8 cellular contexts compared by ENCODE assay signal in the genomic region with DNA sequence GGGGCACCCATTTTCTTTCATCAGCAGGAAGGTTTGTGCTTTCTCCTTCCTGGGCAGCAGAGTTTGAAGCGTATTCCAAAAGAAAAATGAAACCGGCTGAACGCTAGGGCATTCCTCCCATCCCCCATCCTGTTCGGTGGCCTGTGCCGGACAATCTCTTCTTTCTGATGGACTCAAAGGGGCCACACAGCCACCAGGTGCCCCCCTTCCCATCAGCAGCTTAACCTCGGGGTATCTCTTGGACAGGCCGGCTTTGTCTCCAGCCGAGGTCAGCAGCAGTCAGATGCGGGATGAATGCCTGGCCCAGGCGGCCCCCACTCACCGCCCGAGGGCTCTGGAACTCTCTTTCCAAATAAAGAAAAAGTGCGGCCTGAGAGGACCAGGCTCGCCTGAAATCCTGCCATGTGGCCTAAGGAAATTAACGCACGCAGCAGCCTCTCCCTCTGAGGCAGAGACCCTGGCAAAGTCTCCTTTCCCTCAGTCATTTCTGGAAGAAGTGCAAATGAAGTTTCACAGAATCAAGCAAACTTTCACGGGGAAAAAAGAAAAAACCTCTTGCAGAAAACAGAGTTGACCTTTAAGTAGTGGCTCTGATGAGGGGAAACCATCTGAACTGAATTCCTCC.
DNase-seq lines count a peak whose midpoint lies in the region; TF ChIP-seq lines count a peak whose summit lies in the region.

No MANE protein-coding gene starts in this region.

- CTCF ChIA-PET in A673 (lab: Charles Lee) = interaction anchor here (0.7 kb wide), 1 partner anchor 221 kb away, joined by 3 read pairs; no protein-coding TSS in a partner anchor

- peaks cover 0 to 2% (median 0%) of the 10 kb centered on the region in 3 donors for H3K36me3 Mint-ChIP-seq in immature natural killer cell

- no peak for DNase-seq in A673 (ENCODE audit: low spot score)
- DNase-seq in HK-2 (ENCODE audit: unreplicated experiment) = peak; percentile 39
- no peak for DNase-seq in immature natural killer cell
- DNase-seq in smooth muscle cell (lab: John Stamatoyannopoulos, UW; ENCODE audit: unreplicated experiment) = no peak
- DNase-seq in stimulated activated CD8-positive, alpha-beta memory T cell treated with anti-CD3 and anti-CD28 coated beads, Interleukin-4, amount 100 ng/mL, for 48 hours = no peak
- DNase-seq in NCI-H2171 treated with DMSO at 0.1 percent for 48 hours (lab: John Stamatoyannopoulos, UW) = no peak
- no peak for DNase-seq in NCI-H69 (lab: John Stamatoyannopoulos, UW)

- H3K27ac Mint-ChIP-seq in immature natural killer cell = peak overlapping the region; percentile 93 to 98 (median 97)

- no peak overlapping the region for H2AFZ ChIP-seq in smooth muscle cell (ENCODE audit: low read depth)

- H3K27me3 ChIP-seq in A673 (replicated peaks; ENCODE audit: insufficient read depth, low read depth, low read length, poor library complexity) = no peaks in the 10 kb centered on the region
- no peaks in the 10 kb centered on the region for H3K27me3 ChIP-seq in smooth muscle cell (ENCODE audit: low read depth)

- POLR2A ChIA-PET in A673 (lab: Charles Lee; ENCODE audit: low non-redundant PET) = no interaction called here

- peaks cover 76 to 85% of the 10 kb centered on the region in 2 donors for H3K4me1 Mint-ChIP-seq in immature natural killer cell

- no peaks in the 10 kb centered on the region for H3K36me3 ChIP-seq in A673 (ENCODE audit: insufficient read depth, low read length, poor library complexity, severe bottlenecking)
- H3K36me3 ChIP-seq in smooth muscle cell (ENCODE audit: low read depth) = no peaks in the 10 kb centered on the region

- TF ChIP-seq CTCF in A673 (conservative IDR thresholded peaks at IDR 0.05; ENCODE audit: low read depth, low read length) (no peak), smooth muscle cell (IDR thresholded peaks at IDR 0.05; ENCODE audit: borderline replicate concordance, insufficient read depth, poor library complexity, severe bottlenecking) (no peak)

- intact Hi-C loops in A673 (cut with micrococcal nuclease; ENCODE audit: unreplicated experiment) = loop anchor here (10.0 kb wide), 1 partner anchor 50 kb away; no protein-coding TSS in a partner anchor

- H3K27me3 Mint-ChIP-seq in immature natural killer cell (ENCODE audit: low read depth in 3 of 3) = peaks cover 56 to 73% (median 59%) of the 10 kb centered on the region in 3 donors

- peaks cover 0 to 5% (median 0%) of the 10 kb centered on the region in 6 donors for H3K9me3 Mint-ChIP-seq in immature natural killer cell

- peaks cover 20% of the 10 kb centered on the region for H3F3A ChIP-seq in smooth muscle cell (ENCODE audit: low read depth)

- peak overlapping the region; percentile 82 for H3K27ac ChIP-seq in A673 (ENCODE audit: low read depth, low read length, poor library complexity, severe bottlenecking)
- H3K27ac ChIP-seq in angular gyrus (ENCODE audit: low read depth, low read length) = peak overlapping the region; percentile 97
- peak overlapping the region; percentile 97 for H3K27ac ChIP-seq in smooth muscle cell (ENCODE audit: low read depth)

- H3K4me2 ChIP-seq in smooth muscle cell = peak overlapping the region; percentile 81

- H3K4me3 ChIP-seq in A673 (ENCODE audit: low read depth, low read length, poor library complexity, severe bottlenecking) (no peak overlapping the region), smooth muscle cell (peak overlapping the region; percentile 38)

- H3K79me2 ChIP-seq in smooth muscle cell (ENCODE audit: low read depth) = peaks cover 60% of the 10 kb centered on the region

- H3K9ac ChIP-seq in smooth muscle cell (ENCODE audit: low read depth) = peak overlapping the region; percentile 76

- WGBS in smooth muscle cell (ENCODE audit: low lambda C conversion rate) = 3% methylated on average over 17 of the region's 17 CpGs

- H4K20me1 ChIP-seq in smooth muscle cell (ENCODE audit: low read depth) = peaks cover 22% of the 10 kb centered on the region

- TSS peak; percentile 89 for BruUV-seq in A673 (replicated peaks; lab: Mats Ljungman, UMichigan)

- H3K9me3 ChIP-seq in A673 (ENCODE audit: low read depth, low read length, poor library complexity, severe bottlenecking) (no peaks in the 10 kb centered on the region), smooth muscle cell (replicated peaks; ENCODE audit: low read depth) (no peaks in the 10 kb centered on the region)

- peaks cover 27% of the 10 kb centered on the region for H3K4me1 ChIP-seq in A673 (ENCODE audit: insufficient read depth, low read length, poor library complexity, severe bottlenecking)
- peaks cover 30% of the 10 kb centered on the region for H3K4me1 ChIP-seq in smooth muscle cell (ENCODE audit: low read depth)

- peak overlapping the region; percentile 80 to 92 (median 88) for H3K4me3 Mint-ChIP-seq in immature natural killer cell
